Comparison of ENCODE assay signal across 18 cellular contexts in the genomic region with DNA sequence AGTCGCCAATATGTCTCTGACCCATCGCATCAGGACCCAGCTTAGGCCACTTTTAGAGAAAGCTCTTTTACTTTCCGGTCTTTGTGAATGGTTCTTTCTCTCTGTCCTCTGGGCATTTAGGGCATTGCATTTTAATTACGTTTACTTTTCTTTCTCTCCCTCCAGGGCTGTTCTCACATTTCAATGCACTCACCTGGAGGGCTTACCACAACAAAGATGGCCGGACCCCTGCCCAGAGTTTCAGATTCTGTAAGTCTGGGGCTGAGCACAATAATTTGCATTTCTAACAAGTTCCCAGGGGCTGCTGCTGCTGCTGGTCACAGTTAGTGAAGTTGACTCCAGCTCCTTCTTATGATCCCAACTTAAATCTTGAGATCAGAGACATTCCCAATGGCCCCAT. TPM values are rescaled to one million over a fixed set of nuclear protein-coding genes. Genes with fewer than 3 reads are reported as not detected.
DNase-seq lines count a peak whose midpoint lies in the region; ATAC-seq, FAIRE-seq and TF ChIP-seq lines count a peak whose summit lies in the region.
"Had no signal": no experiment of that assay in that cellular context is flagged by ENCODE, and none has a peak within 500 bp of the region (broad histone marks: within the 10 kb centered on the region; RNA-seq: fewer than 3 reads in every experiment).

No MANE protein-coding gene starts in this region.

- no peaks in the 10 kb centered on the region for H3K79me1 ChIP-seq in H1 (ENCODE audit: low read depth, low read length)

- 29% methylated on average over 5 of the region's 5 CpGs; no CpG with 5 or more reads in 1 of the 2 experiments for WGBS in H1 (ENCODE audit: extremely low coverage in 1 of 2, insufficient coverage in 1 of 2, insufficient read length in 1 of 2, insufficient replicate concordance in 2 of 2, low coverage in 1 of 2, low lambda C conversion rate in 2 of 2, missing lambda C conversion rate in 1 of 2), 2 experiments
- WGBS in mammary epithelial cell (ENCODE audit: low coverage, missing lambda C conversion rate) = 58% methylated on average over 5 of the region's 5 CpGs

- TF ChIP-seq RAD21 in H1 (IDR thresholded peaks at IDR 0.05 in 1 of 2, conservative IDR thresholded peaks at IDR 0.05 in 1 of 2; ENCODE audit: low read depth in 2 of 2, low read length in 2 of 2) = no peak

- TF ChIP-seq CTCF in H1 (IDR thresholded peaks at IDR 0.05; ENCODE audit: control extremely low read depth in 1 of 3, insufficient read depth in 1 of 3, low read depth in 1 of 3, low read length in 3 of 3) (no peak), right atrium auricular region (IDR thresholded peaks at IDR 0.05) (no peak), mammary epithelial cell (conservative IDR thresholded peaks at IDR 0.05 in 1 of 2, IDR thresholded peaks at IDR 0.05 in 1 of 2; ENCODE audit: extremely low read depth in 1 of 2, insufficient read depth in 1 of 2, low read depth in 1 of 2, low read length in 2 of 2) (no peak)

- H3K9me3 ChIP-seq in HUES48 (ENCODE audit: control insufficient read depth, insufficient read depth, low read length) (no peaks in the 10 kb centered on the region), H1 (ENCODE audit: insufficient read depth in 2 of 2, low read depth in 1 of 2, low read length in 1 of 2) (no peaks in the 10 kb centered on the region), right atrium auricular region (no peaks in the 10 kb centered on the region), mammary epithelial cell (replicated peaks; ENCODE audit: insufficient read depth, low read length) (no peaks in the 10 kb centered on the region)
- H3K9me3 ChIP-seq: Peyer's patch had no signal

- H4K5ac ChIP-seq in H1 (ENCODE audit: insufficient read length, low read depth, low read length) = no peak overlapping the region

- H3K36me3 ChIP-seq in HUES48 (ENCODE audit: control insufficient read depth, insufficient read depth, low read length) (no peaks in the 10 kb centered on the region), H1 (ENCODE audit: control insufficient read depth in 2 of 4, insufficient read depth in 4 of 4, low read length in 3 of 4) (no peaks in the 10 kb centered on the region), right atrium auricular region (no peaks in the 10 kb centered on the region), mammary epithelial cell (ENCODE audit: insufficient read depth, low read length) (no peaks in the 10 kb centered on the region)
- H3K36me3 ChIP-seq: BLaER1 treated with 17β-estradiol and CSF1 and Interleukin-3, amounts not matched to agents 10 nM and 100 nM; Peyer's patch had no signal

- in situ Hi-C loops in mammary epithelial cell (cut with MboI; ENCODE audit: low sequenced_read_pairs in 2 of 2) = no loop called here

- H3K14ac ChIP-seq in H1 (ENCODE audit: insufficient read length) = no peak overlapping the region

- ATAC-seq in HG02610 (IDR thresholded peaks at IDR 0.05; ENCODE audit: unreplicated experiment) = no peak

- H3K4me1 ChIP-seq in HUES48 (ENCODE audit: control insufficient read depth, insufficient read depth, low read length) = peaks cover 17% of the 10 kb centered on the region
- H3K4me1 ChIP-seq in H1 (replicated peaks in 1 of 4; ENCODE audit: control insufficient read depth in 3 of 4, insufficient read depth in 4 of 4, low read length in 3 of 4) = peaks cover 2 to 10% (median 4%) of the 10 kb centered on the region in 4 experiments; a peak in 6 of 7 replicates
- no peaks in the 10 kb centered on the region for H3K4me1 ChIP-seq in right atrium auricular region
- H3K4me1 ChIP-seq in mammary epithelial cell (ENCODE audit: insufficient read depth, low read length) = no peaks in the 10 kb centered on the region
- H3K4me1 ChIP-seq: Peyer's patch had no signal

- H2AFZ ChIP-seq in H1 (ENCODE audit: low read length) (peak overlapping the region; percentile 6; the same call in 1 of the 2 replicates), mammary epithelial cell (ENCODE audit: low read depth, low read length) (no peak overlapping the region)

- peak overlapping the region; percentile 58 to 61; a peak in 3 of 4 replicates for H3K4me2 ChIP-seq in H1 (ENCODE audit: insufficient read depth in 1 of 2, low read depth in 2 of 2, low read length in 2 of 2)
- H3K4me2 ChIP-seq in mammary epithelial cell (ENCODE audit: insufficient read depth, low read depth, low read length) = no peak overlapping the region

- H3K27me3 ChIP-seq in HUES48 (ENCODE audit: control insufficient read depth, insufficient read depth, low read length) (no peaks in the 10 kb centered on the region), H1 (replicated peaks in 1 of 4; ENCODE audit: control insufficient read depth in 3 of 4, extremely low read depth in 1 of 4, insufficient read depth in 3 of 4, low read length in 3 of 4) (no peaks in the 10 kb centered on the region), right atrium auricular region (no peaks in the 10 kb centered on the region), mammary epithelial cell (ENCODE audit: insufficient read depth, low read length) (no peaks in the 10 kb centered on the region)
- H3K27me3 ChIP-seq: BLaER1 treated with 17β-estradiol and CSF1 and Interleukin-3, amounts not matched to agents 10 nM and 100 nM; Peyer's patch had no signal

- H2BK12ac ChIP-seq in H1 (ENCODE audit: low read depth, low read length) = no peak overlapping the region

- H3K4me3 ChIP-seq in HUES48 (ENCODE audit: low read depth, low read length) = no peak overlapping the region
- 0 out of 8 replicates have a peak overlapping the region, but pooled peaks of 1 of the 4 experiments have one; percentile 22 for H3K4me3 ChIP-seq in H1 (ENCODE audit: extremely low read depth in 1 of 4, insufficient read depth in 2 of 4, low read depth in 3 of 4, low read length in 4 of 4)
- H3K4me3 ChIP-seq in right atrium auricular region = no peak overlapping the region
- no peak overlapping the region for H3K4me3 ChIP-seq in mammary epithelial cell (replicated peaks in 1 of 3; ENCODE audit: insufficient read depth in 1 of 3, low read depth in 2 of 3, low read length in 3 of 3)
- H3K4me3 ChIP-seq: BLaER1 treated with 17β-estradiol and CSF1 and Interleukin-3, amounts not matched to agents 10 nM and 100 nM; Peyer's patch had no signal

- H2BK5ac ChIP-seq in H1 (ENCODE audit: low read depth, low read length) = no peak overlapping the region; the same call in 1 of the 2 replicates

- TF ChIP-seq EP300 in H1 (IDR thresholded peaks at IDR 0.05; ENCODE audit: borderline replicate concordance in 1 of 2, low read depth in 2 of 2, low read length in 2 of 2) = no peak

- no peak overlapping the region for H4K91ac ChIP-seq in H1 (replicated peaks; ENCODE audit: insufficient read length, low read length)

- TF ChIP-seq POLR2A in H1 (IDR thresholded peaks at IDR 0.05; ENCODE audit: control extremely low read depth in 1 of 2, low read depth in 2 of 2, low read length in 2 of 2) = no peak

- H4K8ac ChIP-seq in H1 (ENCODE audit: extremely low read depth, insufficient read depth, low read length) = no peak overlapping the region

- no peak overlapping the region for H2AK5ac ChIP-seq in H1 (ENCODE audit: low read depth, low read length)

- dilution Hi-C loops in mammary epithelial cell (cut with HindIII; ENCODE audit: low sequenced_read_pairs) = no loop called here

- H3K18ac ChIP-seq in H1 (ENCODE audit: extremely low read depth, low read length) = peak overlapping the region; percentile 60; the same call in 1 of the 2 replicates

- CTCF ChIA-PET in H1 (lab: Charles Lee; ENCODE audit: partially characterized antibody) = interaction anchor here (1.1 to 5.3 kb wide), 3 partner anchors 14 to 331 kb away, joined by 3 to 41 read pairs (median 3); a partner anchor contains a TSS
- CTCF ChIA-PET in mammary epithelial cell (lab: Charles Lee; ENCODE audit: low non-redundant PET) = no interaction called here

- POLR2A ChIA-PET in H1 (lab: Charles Lee; ENCODE audit: partially characterized antibody) = interaction anchor here (1.9 kb wide), 1 partner anchor 15 kb away, joined by 15 read pairs; a partner anchor contains a TSS

- no peak overlapping the region for H2BK15ac ChIP-seq in H1 (ENCODE audit: low read length)

- no peak overlapping the region for H3K56ac ChIP-seq in H1 (replicated peaks; ENCODE audit: insufficient read length, low read depth, low read length)

- H3K4ac ChIP-seq in H1 (replicated peaks; ENCODE audit: insufficient read length, low read depth, low read length) = no peak overlapping the region

- no peak overlapping the region for H3K23ac ChIP-seq in H1 (ENCODE audit: insufficient read length)

- DNase-seq in ELF-1 (ENCODE audit: low read depth, low spot score) = peak; percentile 90
- DNase-seq in H1 (ENCODE audit: low read depth in 1 of 2, low spot score in 2 of 2) = peak in 1 of 2 experiments; percentile 47
- peak; percentile 41 for DNase-seq in iPS-NIHi7 (ENCODE audit: extremely low spot score)
- DNase-seq in right atrium auricular region (ENCODE audit: low spot score) = no peak
- DNase-seq in mammary epithelial cell = no peak
- DNase-seq: CD8-positive, alpha-beta memory T cell; DMS53; KG1; NCI-H1105 treated with DMSO at 0.1 percent for 48 hours; NCI-H1694; NCI-H2081 treated with DMSO at 0.1 percent for 48 hours; NCI-H510A treated with DMSO at 0.1 percent for 48 hours; Peyer's patch had no signal

- H3K27ac ChIP-seq in HUES48 (ENCODE audit: low read depth, low read length) = peak overlapping the region; percentile 87
- peak overlapping the region; percentile 32; the same call in 1 of the 2 replicates for H3K27ac ChIP-seq in H1 (ENCODE audit: low read depth, low read length)
- H3K27ac ChIP-seq in right atrium auricular region = no peak overlapping the region
- no peak overlapping the region for H3K27ac ChIP-seq in mammary epithelial cell (ENCODE audit: insufficient read depth, low read depth, low read length)
- H3K27ac ChIP-seq: BLaER1 treated with 17β-estradiol and CSF1 and Interleukin-3, amounts not matched to agents 10 nM and 100 nM; Peyer's patch had no signal

- H2BK20ac ChIP-seq in H1 (ENCODE audit: low read length) = no peak overlapping the region; the same call in 1 of the 2 replicates

- no peaks in the 10 kb centered on the region for H3K79me2 ChIP-seq in H1 (ENCODE audit: control insufficient read depth in 1 of 2, insufficient read depth in 2 of 2, low read length in 2 of 2)
- H3K79me2 ChIP-seq in mammary epithelial cell (ENCODE audit: insufficient read depth, low read length) = no peaks in the 10 kb centered on the region

- H3K9ac ChIP-seq in HUES48 (ENCODE audit: low read depth, low read length) (no peak overlapping the region), H1 (replicated peaks in 1 of 4; ENCODE audit: extremely low read depth in 1 of 4, low read depth in 3 of 4, low read length in 3 of 4) (no peak overlapping the region), mammary epithelial cell (ENCODE audit: insufficient read depth, low read length) (no peak overlapping the region)
- H3K9ac ChIP-seq: BLaER1 treated with 17β-estradiol and CSF1 and Interleukin-3, amounts not matched to agents 10 nM and 100 nM had no signal

- FAIRE-seq in H1 (lab: Jason Lieb, UNC) = peak; percentile 90

- no peak overlapping the region for H2BK120ac ChIP-seq in H1 (replicated peaks; ENCODE audit: low read depth, low read length)

- H4K20me1 ChIP-seq in H1 (replicated peaks in 1 of 2; ENCODE audit: control insufficient read depth in 1 of 2, insufficient read depth in 2 of 2, low read length in 2 of 2) (no peaks in the 10 kb centered on the region), mammary epithelial cell (ENCODE audit: insufficient read depth, low read length) (no peaks in the 10 kb centered on the region)
- H4K20me1 ChIP-seq: BLaER1 treated with 17β-estradiol and CSF1 and Interleukin-3, amounts not matched to agents 10 nM and 100 nM had no signal

- no peaks in the 10 kb centered on the region for H3K23me2 ChIP-seq in H1 (ENCODE audit: low read depth, low read length)

- intact Hi-C loops in mammary epithelial cell (cut with micrococcal nuclease) = no loop called here

- BruUV-seq in mammary epithelial cell (replicated peaks; lab: Mats Ljungman, UMichigan) = no TSS peak

RNA-seq across cellular contexts. Expression of a gene that starts 3.0 kb away (rescaled TPM):
- total RNA-seq in H1 (2021; fragmentation: NEBNext Ultra II Directional; extraction: Animal tissue kit (Norgen Biotek cat#: 25700)) = not detected in 2 replicates
- 0.05 TPM in 1 of 2 replicates, not detected in the other for polyA plus RNA-seq in H1 (2011; rRNA removed)
- not detected for polyA plus RNA-seq in H1 (2011; cell fraction: cytosol; rRNA removed)
- not detected for polyA plus RNA-seq in H1 (2011; cell fraction: nucleus; rRNA removed)
- not detected in 4 replicates for polyA plus RNA-seq in H1 (2012, experiment 1 of 2)
- not detected for polyA plus RNA-seq in H1 (2012, experiment 2 of 2)
- polyA plus RNA-seq in H1 (2013, experiment 1 of 2) = not detected
- not detected for polyA plus RNA-seq in H1 (2013, experiment 2 of 2)
- not detected in 2 replicates for polyA minus RNA-seq in H1 (2011; rRNA and poly(A)+ RNA removed)
- not detected for polyA minus RNA-seq in H1 (2011; cell fraction: cytosol; rRNA and poly(A)+ RNA removed)
- polyA minus RNA-seq in H1 (2011; cell fraction: nucleus; rRNA and poly(A)+ RNA removed) = not detected
- not detected for total RNA-seq in right atrium auricular region
- total RNA-seq in mammary epithelial cell = not detected
- not detected for polyA plus RNA-seq in mammary epithelial cell
- polyA minus RNA-seq in mammary epithelial cell = not detected
- total RNA-seq: A673; CD8-positive, alpha-beta memory T cell; Peyer's patch; SK-MEL-5 had no signal
- polyA plus RNA-seq: CD8-positive, alpha-beta memory T cell had no signal

RNA-seq across cellular contexts. Expression of a gene that starts 14.6 kb away (rescaled TPM):
- total RNA-seq in H1 (2021; fragmentation: NEBNext Ultra II Directional; extraction: Animal tissue kit (Norgen Biotek cat#: 25700)) = 1.5 and 1.9 TPM in 2 replicates
- polyA plus RNA-seq in H1 (2011; rRNA removed) (1.3 and 2.2 TPM in 2 replicates), mammary epithelial cell (5.4 TPM)
- polyA plus RNA-seq in H1 (2011; cell fraction: cytosol; rRNA removed) = 2.2 TPM
- polyA plus RNA-seq in H1 (2011; cell fraction: nucleus; rRNA removed) = 1.0 TPM
- polyA plus RNA-seq in H1 (2012, experiment 1 of 2) = 1.9 to 3.2 TPM (median 2.6 TPM) in 4 replicates
- polyA plus RNA-seq in H1 (2012, experiment 2 of 2) = 0.68 TPM
- polyA plus RNA-seq in H1 (2013, experiment 1 of 2) = 3.5 TPM
- polyA plus RNA-seq in H1 (2013, experiment 2 of 2) = 4.2 TPM
- 1.7 and 3.3 TPM in 2 replicates for polyA minus RNA-seq in H1 (2011; rRNA and poly(A)+ RNA removed)
- polyA minus RNA-seq in H1 (2011; cell fraction: cytosol; rRNA and poly(A)+ RNA removed) = 2.0 TPM
- 1.9 TPM for polyA minus RNA-seq in H1 (2011; cell fraction: nucleus; rRNA and poly(A)+ RNA removed)
- total RNA-seq in right atrium auricular region (under 1 TPM; 0.26 to 0.63 TPM), mammary epithelial cell (1 to 10 TPM; 5.7 to 5.9 TPM)
- 6.8 TPM for polyA minus RNA-seq in mammary epithelial cell
- total RNA-seq: A673 had no signal
- polyA plus RNA-seq: CD8-positive, alpha-beta memory T cell had no signal

RNA-seq across cellular contexts. Expression of a gene that starts 43.5 kb away (rescaled TPM):
- total RNA-seq in H1 (2021; fragmentation: NEBNext Ultra II Directional; extraction: Animal tissue kit (Norgen Biotek cat#: 25700)) = not detected in 2 replicates
- polyA plus RNA-seq in H1 (2011; rRNA removed) (0.03 and 0.06 TPM in 2 replicates), mammary epithelial cell (0.12 TPM)
- 0.04 TPM for polyA plus RNA-seq in H1 (2011; cell fraction: cytosol; rRNA removed)
- 0.11 TPM for polyA plus RNA-seq in H1 (2011; cell fraction: nucleus; rRNA removed)
- polyA plus RNA-seq in H1 (2012, experiment 1 of 2) = not detected in 4 replicates
- not detected for polyA plus RNA-seq in H1 (2012, experiment 2 of 2)
- polyA plus RNA-seq in H1 (2013, experiment 1 of 2) = not detected
- polyA plus RNA-seq in H1 (2013, experiment 2 of 2) = 0.02 TPM
- not detected in 2 replicates for polyA minus RNA-seq in H1 (2011; rRNA and poly(A)+ RNA removed)
- not detected for polyA minus RNA-seq in H1 (2011; cell fraction: cytosol; rRNA and poly(A)+ RNA removed)
- not detected for polyA minus RNA-seq in H1 (2011; cell fraction: nucleus; rRNA and poly(A)+ RNA removed)
- total RNA-seq in right atrium auricular region (not detected), mammary epithelial cell (under 1 TPM in 1 of 2 donors, not detected in 1; 0.14 TPM)
- polyA minus RNA-seq in mammary epithelial cell = 2.1 TPM
- total RNA-seq: A673; CD8-positive, alpha-beta memory T cell; SK-MEL-5 had no signal
- polyA plus RNA-seq: CD8-positive, alpha-beta memory T cell had no signal

Comparison
In these comparisons a context has a peak if more than half of its experiments do, and no peak if none do; other contexts are left out.
1. DNase-seq: peak in ELF-1 (single experiment) and iPS-NIHi7 (single experiment); none in right atrium auricular region (single experiment) and mammary epithelial cell (single experiment).
2. H3K27ac ChIP-seq: peak in HUES48 (single experiment) and H1 (single experiment); none in right atrium auricular region (0 of 2) and mammary epithelial cell (single experiment).